ENCODE assay signal across 8 cellular contexts in genomic region chr16:13919330-13919682, GRCh38. TPM values are rescaled to one million over a fixed set of nuclear protein-coding genes. Genes with fewer than 3 reads are reported as not detected.
A peak's percentile ranks its signal among the peaks of the same experiment; 100 is the strongest.
DNase-seq lines count a peak whose midpoint lies in the region; ATAC-seq and FAIRE-seq lines count a peak whose summit lies in the region.

No MANE protein-coding gene starts in this region.

- CTCF ChIA-PET in CD4-positive, alpha-beta memory T cell (lab: Charles Lee; ENCODE audit: partially characterized antibody), result interaction anchor here (0.7 to 1.8 kb wide), 24 partner anchors 8 to 710 kb away, joined by 3 to 14 read pairs (median 4); partner anchors contain the start of gene PARN

- peaks cover 0 to 1% (median 0%) of the 10 kb centered on the region in 8 donors for H3K9me3 Mint-ChIP-seq in CD4-positive, alpha-beta memory T cell

- peak in 4 of 5 donors; percentile 43 to 56 (median 54) for DNase-seq in CD4-positive, alpha-beta memory T cell
- DNase-seq in HuH-7.5 (ENCODE audit: low spot score) (peak; percentile 16), RPMI8226 (peak; percentile 61), dermis blood vessel endothelial cell (peak; percentile 68), lung microvascular endothelial cell (ENCODE audit: low read depth in 2 of 2) (peak; percentile 52 to 63), urothelium cell line (ENCODE audit: low spot score) (peak; percentile 38)

- H3K27ac Mint-ChIP-seq in CD4-positive, alpha-beta memory T cell, result peak overlapping the region; percentile 70 to 89 (median 83)

- intact Hi-C loops in CD4-positive, alpha-beta memory T cell (cut with micrococcal nuclease), result loop anchor here (1.0 kb wide), 2 partner anchors 152 to 366 kb away; partner anchors contain the start of gene MRTFB

- H3K36me3 ChIP-seq in CD4-positive, alpha-beta memory T cell (ENCODE audit: insufficient read depth, low read length), result no peaks in the 10 kb centered on the region

- peaks cover 15 to 29% (median 22%) of the 10 kb centered on the region in 4 donors for H3K4me1 Mint-ChIP-seq in CD4-positive, alpha-beta memory T cell

- H3K27ac ChIP-seq in CD4-positive, alpha-beta memory T cell (ENCODE audit: low read depth, low read length), result peak overlapping the region; percentile 27

- H3K27me3 Mint-ChIP-seq in CD4-positive, alpha-beta memory T cell, result peaks cover 0 to 1% of the 10 kb centered on the region in 2 donors

- no peak for FAIRE-seq in urothelium cell line (lab: Jason Lieb, UNC)

- POLR2A ChIA-PET in CD4-positive, alpha-beta memory T cell (lab: Charles Lee; ENCODE audit: partially characterized antibody), result interaction anchor here (1.0 to 1.5 kb wide), 2 partner anchors 367 to 711 kb away, joined by 8 to 9 read pairs; partner anchors contain the start of gene PARN

- H3K27me3 ChIP-seq in CD4-positive, alpha-beta memory T cell (ENCODE audit: insufficient read depth, low read length), result no peaks in the 10 kb centered on the region

- ATAC-seq in GM21515 (IDR thresholded peaks at IDR 0.05; ENCODE audit: unreplicated experiment) (no peak), HG02973 (IDR thresholded peaks at IDR 0.05; ENCODE audit: unreplicated experiment) (no peak)

- H3K4me1 ChIP-seq in CD4-positive, alpha-beta memory T cell (ENCODE audit: insufficient read depth, low read length), result peaks cover 16% of the 10 kb centered on the region

- H3K9me3 ChIP-seq in CD4-positive, alpha-beta memory T cell (ENCODE audit: control insufficient read depth in 1 of 2, low read length in 2 of 2), result no peaks in the 10 kb centered on the region

- peak overlapping the region; percentile 83 to 94 (median 90) for H3K4me3 Mint-ChIP-seq in CD4-positive, alpha-beta memory T cell

- H3K36me3 Mint-ChIP-seq in CD4-positive, alpha-beta memory T cell, result peaks cover 6 to 10% of the 10 kb centered on the region in 2 donors

- peak overlapping the region; percentile 37 to 90 for H3K4me3 ChIP-seq in CD4-positive, alpha-beta memory T cell (ENCODE audit: low read length in 2 of 2)

RNA-seq across cellular contexts. Expression of gene ERCC4, which starts 0.6 kb away (rescaled TPM):
- total RNA-seq in CD4-positive, alpha-beta memory T cell, result 10 to 100 TPM; 11.5 to 15.3 TPM
- polyA plus RNA-seq in CD4-positive, alpha-beta memory T cell, result 10 to 100 TPM; 12.6 to 15.9 TPM
- 8.8 and 9.3 TPM in 2 replicates for total RNA-seq in dermis blood vessel endothelial cell
- 5.2 and 5.8 TPM in 2 replicates for total RNA-seq in lung microvascular endothelial cell

Comparison
In these comparisons a context has a peak if more than half of its experiments do, and no peak if none do; other contexts are left out.
1. DNase-seq: peak in every context shown above with its lines; median percentile 68 in dermis blood vessel endothelial cell; 61 in RPMI8226; 58 in lung microvascular endothelial cell; 54 in CD4-positive, alpha-beta memory T cell; 38 in urothelium cell line; 16 in HuH-7.5.